In genomic region chr19:48540110-48540509, GRCh38 we compare ENCODE assay signal across 1 cellular context.
TF ChIP-seq lines count a peak whose summit lies in the region.

No MANE protein-coding gene starts in this region.

TF ChIP-seq in K562, 482 proteins besides CTCF, POLR2A, EP300 and RAD21 (continued from another document):
- TF ChIP-seq ARID4B (CRISPR knock-in tag; IDR thresholded peaks at IDR 0.05), result no peak
